In the genomic region with DNA sequence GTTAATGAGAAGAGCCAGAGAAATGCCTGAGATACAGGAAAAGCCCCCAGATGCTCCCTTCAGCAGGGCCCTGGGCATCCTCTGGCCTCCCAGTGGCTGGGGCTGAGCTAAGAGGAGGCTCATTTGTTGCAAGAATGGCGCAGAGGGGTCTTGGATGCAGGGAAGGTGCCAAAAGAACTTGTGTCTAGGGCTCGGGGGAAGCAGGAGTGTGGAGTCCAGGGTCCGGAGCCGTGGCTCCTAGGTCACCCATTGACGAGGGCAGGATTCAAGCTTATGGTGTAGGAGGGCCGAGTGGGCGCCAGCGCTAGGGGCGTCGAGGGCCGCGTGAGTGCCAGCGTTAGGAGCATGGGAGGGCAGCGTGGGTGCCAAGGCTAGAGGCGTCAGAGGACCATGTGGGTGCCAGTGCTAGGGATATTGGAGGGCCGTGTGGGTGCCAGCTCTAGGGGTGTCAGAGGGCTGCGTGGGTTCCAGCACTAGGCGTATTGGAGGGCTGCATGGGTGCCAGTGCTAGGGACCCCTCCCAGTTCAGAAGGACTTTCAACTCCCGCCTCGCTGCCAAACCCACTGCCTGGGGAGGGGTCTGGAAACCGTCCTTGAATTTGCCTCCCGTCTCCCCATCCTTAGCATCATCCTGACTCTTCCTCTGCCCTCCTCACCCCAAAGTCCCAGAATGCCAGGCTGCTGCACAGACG, we compare ENCODE assay signal across 14 cellular contexts.
DNase-seq lines count a peak whose midpoint lies in the region; ATAC-seq and TF ChIP-seq lines count a peak whose summit lies in the region.
"Had no signal": no experiment of that assay in that cellular context is flagged by ENCODE, and none has a peak within 500 bp of the region (broad histone marks: within the 10 kb centered on the region; RNA-seq: fewer than 3 reads in every experiment).

No MANE protein-coding gene starts in this region.

- H3K36me3 ChIP-seq in BLaER1 (no peaks in the 10 kb centered on the region), SJCRH30 (no peaks in the 10 kb centered on the region)

- no peak for TF ChIP-seq POLR2A in lower leg skin (IDR thresholded peaks at IDR 0.05)

- ATAC-seq in HG03457 (IDR thresholded peaks at IDR 0.05; ENCODE audit: unreplicated experiment): no peak
- ATAC-seq: PC-3 had no signal

- no peak for TF ChIP-seq CTCF in lower leg skin (IDR thresholded peaks at IDR 0.05)

- peaks cover 76% of the 10 kb centered on the region for H3K4me1 ChIP-seq in BLaER1
- H3K4me1 ChIP-seq in SJCRH30: peaks cover 49% of the 10 kb centered on the region

- WGBS in lower leg skin, 2 donors: 84 to 86% methylated on average over 23 of the region's 23 CpGs

- H3K27me3 ChIP-seq in BLaER1 (peaks cover 13% of the 10 kb centered on the region; the same call in 1 of the 2 replicates), SJCRH30 (no peaks in the 10 kb centered on the region)

- DNase-seq in SJCRH30 (no peak), lower leg skin (ENCODE audit: low spot score in 2 of 2) (peak; percentile 12 to 67), posterior vena cava (ENCODE audit: low spot score) (peak; percentile 70), NCI-H1436 treated with DMSO at 0.1 percent for 48 hours (lab: John Stamatoyannopoulos, UW) (no peak), pons (ENCODE audit: low spot score) (no peak)
- DNase-seq in stimulated activated CD8-positive, alpha-beta memory T cell treated with anti-CD3 and anti-CD28 coated beads, Interleukin-4, amount 100 ng/mL, for 48 hours: no peak
- DNase-seq: CD4-positive, CD25-positive, alpha-beta regulatory T cell; DMS79 treated with DMSO at 0.1 percent for 48 hours; GDM1; KG1; NCI-H1048; PC-3 had no signal

- H3K9me3 ChIP-seq in BLaER1 (no peaks in the 10 kb centered on the region), SJCRH30 (replicated peaks) (no peaks in the 10 kb centered on the region)

- H3K27ac ChIP-seq in BLaER1 (no peak overlapping the region), SJCRH30 (peak overlapping the region; percentile 40; the same call in 1 of the 2 replicates)

- 0 out of 2 replicates have a peak overlapping the region, but pooled peaks have one; percentile 29 for H3K4me2 ChIP-seq in BLaER1

- H4K20me1 ChIP-seq in BLaER1: no peaks in the 10 kb centered on the region

- no peak overlapping the region for H3K4me3 ChIP-seq in BLaER1
- no peak overlapping the region for H3K4me3 ChIP-seq in SJCRH30
- no peak overlapping the region for H3K4me3 ChIP-seq in lower leg skin (ENCODE audit: low read depth, poor library complexity, severe bottlenecking)

- H3K9ac ChIP-seq in BLaER1: no peak overlapping the region

- intact Hi-C loops in lower leg skin (cut with DNase I; ENCODE audit: low total_unique reads) (no loop called here), posterior vena cava (cut with DNase I) (no loop called here)

Comparison
In these comparisons a context has a peak if more than half of its experiments do, and no peak if none do; other contexts are left out.
1. DNase-seq: peak in lower leg skin (2 of 2) and posterior vena cava (single experiment); none in SJCRH30 (0 of 2), stimulated activated CD8-positive, alpha-beta memory T cell treated with anti-CD3 and anti-CD28 coated beads, Interleukin-4, amount 100 ng/mL, for 48 hours (single experiment), NCI-H1436 treated with DMSO at 0.1 percent for 48 hours (single experiment) and pons (single experiment).